Comparison of ENCODE assay signal across 18 cellular contexts in genomic region chr6:4772750-4773149, GRCh38.
"Had no signal": no experiment of that assay in that cellular context is flagged by ENCODE, and none has a peak within 500 bp of the region (broad histone marks: within the 10 kb centered on the region; RNA-seq: fewer than 3 reads in every experiment).

No MANE protein-coding gene starts in this region.

- H3K4me3 ChIP-seq: adrenal gland, heart left ventricle, lower lobe of right lung, ovary, right lobe of liver, smooth muscle cell had no signal

- H3K27ac ChIP-seq: adrenal gland, heart left ventricle, lower lobe of right lung, ovary, right lobe of liver had no signal

- H3K36me3 ChIP-seq: adrenal gland, heart left ventricle, lower lobe of right lung, ovary, right lobe of liver had no signal

- DNase-seq: activated CD4-positive, alpha-beta T cell treated with anti-CD3 and anti-CD28 coated beads, Interleukin-2, amount 50 U/mL, for 48 hours; activated CD4-positive, CD25-positive, alpha-beta regulatory T cell treated with anti-CD3 and anti-CD28 coated beads, Interleukin-2, amount 50 U/mL, for 72 hours; activated CD8-positive, alpha-beta memory T cell treated with anti-CD3 and anti-CD28 coated beads, Interleukin-2, amount 10 ng/mL, durations not matched to agents 7 days and 5 days; activated naive CD4-positive, alpha-beta T cell treated with anti-CD3 and anti-CD28 coated beads, Interleukin-2, amount 10 ng/mL, durations not matched to agents 7 days and 5 days; activated T-cell treated with anti-CD3 and anti-CD28 coated beads, Interleukin-2, amount 50 U/mL, for 24 hours; adrenal gland; dermis blood vessel endothelial cell; heart left ventricle; left colon; lower lobe of right lung; midbrain; ovary; right lobe of liver had no signal

- H3K4me2 ChIP-seq: smooth muscle cell had no signal

- ATAC-seq: activated CD8-positive, alpha-beta memory T cell treated with anti-CD3 and anti-CD28 coated beads, Interleukin-2, amount 10 ng/mL, durations not matched to agents 7 days and 5 days; heart left ventricle; left colon; lower lobe of right lung; right lobe of liver had no signal

- H3K4me3 Mint-ChIP-seq: activated CD8-positive, alpha-beta memory T cell treated with anti-CD3 and anti-CD28 coated beads, Interleukin-2, amount 10 ng/mL, durations not matched to agents 7 days and 5 days; activated naive CD4-positive, alpha-beta T cell treated with anti-CD3 and anti-CD28 coated beads, Interleukin-2, amount 10 ng/mL, durations not matched to agents 7 days and 5 days; activated T-cell treated with anti-CD3 and anti-CD28 coated beads, Interleukin-2, amount 50 U/mL, for 24 hours; stimulated activated naive CD8-positive, alpha-beta T cell treated with anti-CD3 and anti-CD28 coated beads, Interleukin-15, Interleukin-2, amounts not matched to agents 100 ng/mL and 50 ng/mL, for 24 hours; type B pancreatic cell had no signal

- H3K9me3 ChIP-seq: adrenal gland, heart left ventricle, lower lobe of right lung, ovary, right lobe of liver had no signal

- H3K36me3 Mint-ChIP-seq: activated CD8-positive, alpha-beta memory T cell treated with anti-CD3 and anti-CD28 coated beads, Interleukin-2, amount 10 ng/mL, durations not matched to agents 7 days and 5 days had no signal

- H3K27me3 ChIP-seq: adrenal gland, heart left ventricle, ovary, right lobe of liver had no signal

- FAIRE-seq: frontal cortex, islet of Langerhans had no signal

- H3K27ac Mint-ChIP-seq: activated CD8-positive, alpha-beta memory T cell treated with anti-CD3 and anti-CD28 coated beads, Interleukin-2, amount 10 ng/mL, durations not matched to agents 7 days and 5 days; activated naive CD4-positive, alpha-beta T cell treated with anti-CD3 and anti-CD28 coated beads, Interleukin-2, amount 10 ng/mL, durations not matched to agents 7 days and 5 days; activated T-cell treated with anti-CD3 and anti-CD28 coated beads, Interleukin-2, amount 50 U/mL, for 24 hours; stimulated activated naive CD8-positive, alpha-beta T cell treated with anti-CD3 and anti-CD28 coated beads, Interleukin-15, Interleukin-2, amounts not matched to agents 100 ng/mL and 50 ng/mL, for 24 hours; type B pancreatic cell had no signal
